In the genomic region with DNA sequence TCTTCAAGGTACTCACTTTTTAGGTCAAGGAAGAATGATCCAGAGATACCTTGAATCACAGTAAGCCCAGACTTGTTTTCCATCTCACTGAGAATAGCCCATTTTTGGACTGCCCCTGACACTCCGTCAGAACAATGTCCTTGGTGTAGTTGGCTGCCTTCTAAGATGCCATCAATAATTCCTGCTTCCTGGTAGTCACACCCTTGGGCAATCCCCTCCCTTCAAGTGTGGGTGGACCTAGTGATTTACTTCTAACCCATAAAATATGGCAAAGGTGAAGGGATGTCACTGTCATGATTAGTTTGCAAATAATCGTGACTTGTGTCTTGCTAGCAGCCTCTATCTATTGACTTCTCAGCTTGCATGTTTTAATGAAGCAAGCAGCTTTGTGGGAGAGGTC, we compare ENCODE assay signal across 22 cellular contexts. TPM values are rescaled to one million over a fixed set of nuclear protein-coding genes. Genes with fewer than 3 reads are reported as not detected.
A peak's percentile ranks its signal among the peaks of the same experiment; 100 is the strongest.
DNase-seq lines count a peak whose midpoint lies in the region; ATAC-seq, FAIRE-seq and TF ChIP-seq lines count a peak whose summit lies in the region.
"Had no signal": no experiment of that assay in that cellular context is flagged by ENCODE, and none has a peak within 500 bp of the region (broad histone marks: within the 10 kb centered on the region; RNA-seq: fewer than 3 reads in every experiment).

No MANE protein-coding gene starts in this region.

- DNase-seq in A549 (ENCODE audit: low read depth in 1 of 2, low spot score in 1 of 2), result no peak
- DNase-seq in PC-3, result peak; percentile 4
- peak; percentile 23 for DNase-seq in kidney tubule cell (ENCODE audit: low spot score)
- no peak for DNase-seq in type B pancreatic cell (ENCODE audit: extremely low spot score, unreplicated experiment)
- DNase-seq in NCI-H82 (lab: John Stamatoyannopoulos, UW), result no peak
- DNase-seq: CD4-positive, alpha-beta memory T cell; HCEC 1CT; IMR-90 had no signal

- FAIRE-seq in A549 (lab: Jason Lieb, UNC), result peak; percentile 43
- FAIRE-seq: D721Med, G401.6, GM12891, H54, HTR-8/SVneo, K562 had no signal

- 85% methylated on average over 1 of the region's 2 CpGs for WGBS in A549 (ENCODE audit: missing lambda C conversion rate)

- H3F3A ChIP-seq in PC-3 (ENCODE audit: low read length, unreplicated experiment), result no peaks in the 10 kb centered on the region

- H3K9ac ChIP-seq in PC-3 (ENCODE audit: low read length), result no peak overlapping the region
- H3K9ac ChIP-seq: BLaER1 had no signal

- H3K4me3 Mint-ChIP-seq in type B pancreatic cell, result no peak overlapping the region
- H3K4me3 Mint-ChIP-seq: CD14-positive monocyte; CD4-positive, alpha-beta memory T cell; GM23338 had no signal

- H3K27me3 Mint-ChIP-seq in type B pancreatic cell, result no peaks in the 10 kb centered on the region

- H3K9me3 Mint-ChIP-seq in type B pancreatic cell, result no peaks in the 10 kb centered on the region
- H3K9me3 Mint-ChIP-seq: GM23338 had no signal

- peak overlapping the region; percentile 64 for H3K27ac Mint-ChIP-seq in type B pancreatic cell
- H3K27ac Mint-ChIP-seq: CD4-positive, alpha-beta memory T cell; GM23338 had no signal

- H3K27me3 ChIP-seq in PC-3 (ENCODE audit: low read length), result no peaks in the 10 kb centered on the region
- H3K27me3 ChIP-seq: BLaER1 had no signal

- H3K79me2 ChIP-seq in PC-3 (ENCODE audit: low read length), result no peaks in the 10 kb centered on the region

- H3K9me3 ChIP-seq in A549, result no peaks in the 10 kb centered on the region
- no peaks in the 10 kb centered on the region for H3K9me3 ChIP-seq in PC-3 (ENCODE audit: low read length)
- H3K9me3 ChIP-seq: BLaER1 had no signal

- H3K36me3 ChIP-seq in PC-3 (ENCODE audit: low read depth, low read length), result no peaks in the 10 kb centered on the region
- H3K36me3 ChIP-seq: BLaER1 had no signal

- no peak overlapping the region for H3K4me2 ChIP-seq in A549
- H3K4me2 ChIP-seq in PC-3 (ENCODE audit: low read length), result no peak overlapping the region
- H3K4me2 ChIP-seq: BLaER1, GM23338 had no signal

- ATAC-seq in A549, result no peak
- no peak for ATAC-seq in PC-3
- ATAC-seq in HG03108 (IDR thresholded peaks at IDR 0.05; ENCODE audit: unreplicated experiment), result no peak
- ATAC-seq in esophagus mucosa, result no peak
- ATAC-seq: GM23338, K562 had no signal

- no peak for TF ChIP-seq RAD21 in A549 (conservative IDR thresholded peaks at IDR 0.05 in 1 of 2, IDR thresholded peaks at IDR 0.05 in 1 of 2)

- no TSS peak for BruUV-seq in PC-3 (replicated peaks; lab: Mats Ljungman, UMichigan)

- no peak for TF ChIP-seq CTCF in A549 (IDR thresholded peaks at IDR 0.05)
- TF ChIP-seq CTCF in PC-3 (conservative IDR thresholded peaks at IDR 0.05; ENCODE audit: low read depth, low read length), result no peak
- TF ChIP-seq CTCF in type B pancreatic cell (conservative IDR thresholded peaks at IDR 0.05), result no peak

- intact Hi-C loops in PC-3 (cut with micrococcal nuclease), result no loop called here

- CTCF ChIA-PET in A549 (lab: Yijun Ruan, JAX) (no interaction called here), PC-3 (lab: Charles Lee) (no interaction called here)

- POLR2A ChIA-PET in A549 (lab: Yijun Ruan, JAX), result no interaction called here
- POLR2A ChIA-PET in PC-3 (lab: Charles Lee; ENCODE audit: unreplicated experiment), result no interaction called here

- no peaks in the 10 kb centered on the region for H3K36me3 Mint-ChIP-seq in type B pancreatic cell
- H3K36me3 Mint-ChIP-seq: CD14-positive monocyte; CD4-positive, alpha-beta memory T cell had no signal

- H3K4me1 Mint-ChIP-seq in type B pancreatic cell (ENCODE audit: unreplicated experiment), result peaks cover 4% of the 10 kb centered on the region
- H3K4me1 Mint-ChIP-seq: CD14-positive monocyte had no signal

- H3K4me1 ChIP-seq in A549, result no peaks in the 10 kb centered on the region; the same call in 2 of the 3 replicates
- peaks cover 7% of the 10 kb centered on the region for H3K4me1 ChIP-seq in PC-3 (ENCODE audit: insufficient read depth, low read length)
- H3K4me1 ChIP-seq: BLaER1 had no signal

- no peaks in the 10 kb centered on the region for H3K9me2 ChIP-seq in PC-3 (replicated peaks; ENCODE audit: low read length)

- no peak overlapping the region for H2AFZ ChIP-seq in PC-3 (ENCODE audit: low read length)
- H2AFZ ChIP-seq: GM23338 had no signal

- no peak for TF ChIP-seq POLR2A in A549 (IDR thresholded peaks at IDR 0.05; ENCODE audit: low read length)

- no peaks in the 10 kb centered on the region for H4K20me1 ChIP-seq in PC-3 (ENCODE audit: low read length)
- H4K20me1 ChIP-seq: BLaER1 had no signal

- TF ChIP-seq EP300 in A549 (IDR thresholded peaks at IDR 0.05), result no peak

- H3K4me3 ChIP-seq in A549 (no peak overlapping the region), PC-3 (ENCODE audit: low read length) (no peak overlapping the region)
- H3K4me3 ChIP-seq: BLaER1, GM23338, K562 had no signal

- H3K27ac ChIP-seq in A549, result no peak overlapping the region
- no peak overlapping the region for H3K27ac ChIP-seq in PC-3 (ENCODE audit: low read length)
- H3K27ac ChIP-seq: 22Rv1, BLaER1 had no signal

TF ChIP-seq in A549, 52 proteins besides CTCF, POLR2A, EP300 and RAD21:
- no peak for TF ChIP-seq CBX2 (IDR thresholded peaks at IDR 0.05; ENCODE audit: borderline replicate concordance, low read depth)
- TF ChIP-seq CBX8 (IDR thresholded peaks at IDR 0.05), result no peak
- no peak for TF ChIP-seq POLR2AphosphoS2 (conservative IDR thresholded peaks at IDR 0.05; ENCODE audit: low read length)
- no peak for TF ChIP-seq HOXB13 (CRISPR knock-in tag; IDR thresholded peaks at IDR 0.05; ENCODE audit: low read depth)
- TF ChIP-seq, protein P1, sequence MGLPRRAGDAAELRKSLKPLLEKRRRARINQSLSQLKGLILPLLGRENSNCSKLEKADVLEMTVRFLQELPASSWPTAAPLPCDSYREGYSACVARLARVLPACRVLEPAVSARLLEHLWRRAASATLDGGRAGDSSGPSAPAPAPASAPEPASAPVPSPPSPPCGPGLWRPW (IDR thresholded peaks at IDR 0.05), result no peak
- no peak for TF ChIP-seq EHMT2 (IDR thresholded peaks at IDR 0.05; ENCODE audit: low read depth)
TF ChIP-seq in A549: peak in this region for 0.

RNA-seq across cellular contexts. Expression of a gene that starts 19.9 kb away (rescaled TPM):
- not detected in 2 replicates for polyA plus RNA-seq in A549 (2011; rRNA removed)
- not detected in 2 replicates for polyA plus RNA-seq in A549 (2012; cell fraction: cytosol; rRNA removed)
- polyA plus RNA-seq in A549 (2012; cell fraction: nucleus; rRNA removed), result not detected in 2 replicates
- not detected in 3 replicates for polyA plus RNA-seq in A549 (2017; fragmentation: RNase III; extraction: RNeasy Plus Mini Kit Qiagen cat#74134 plus additional on column Dnase treatment)
- polyA minus RNA-seq in A549 (2011; rRNA and poly(A)+ RNA removed), result not detected in 2 replicates
- not detected in 2 replicates for total RNA-seq in PC-3 (2014; rRNA removed)
- 0.21 TPM in 1 of 2 replicates, not detected in the other for total RNA-seq in type B pancreatic cell (ENCODE audit: low replicate concordance)
- 0.08 TPM for total RNA-seq in esophagus mucosa
- total RNA-seq: A673, IMR-90, K562 had no signal
- polyA plus RNA-seq: AG04450, CD14-positive monocyte, IMR-90, K562 had no signal

Comparison
In these comparisons a context has a peak if more than half of its experiments do, and no peak if none do; other contexts are left out.
1. DNase-seq: peak in PC-3 (single experiment) and kidney tubule cell (single experiment); none in A549 (0 of 2), type B pancreatic cell (single experiment) and NCI-H82 (single experiment).